Comparison of ENCODE assay signal across 27 cellular contexts in genomic region chr1:20365421-20366075, GRCh38.
DNase-seq lines count a peak whose midpoint lies in the region; ATAC-seq, FAIRE-seq and TF ChIP-seq lines count a peak whose summit lies in the region.
"Had no signal": no experiment of that assay in that cellular context is flagged by ENCODE, and none has a peak within 500 bp of the region (broad histone marks: within the 10 kb centered on the region; RNA-seq: fewer than 3 reads in every experiment).

No MANE protein-coding gene starts in this region.

- no peak overlapping the region; the same call in 1 of the 2 replicates for H2AK5ac ChIP-seq in H1 (ENCODE audit: low read depth, low read length)

- H2BK12ac ChIP-seq in H1 (ENCODE audit: low read depth, low read length) = no peak overlapping the region

- H3K36me3 Mint-ChIP-seq in nephron (ENCODE audit: low read depth) = no peaks in the 10 kb centered on the region

- H3F3A ChIP-seq in PC-3 (ENCODE audit: low read length, unreplicated experiment) = no peaks in the 10 kb centered on the region

- H3K9me3 ChIP-seq in PC-3 (ENCODE audit: low read length) (no peaks in the 10 kb centered on the region), H1 (ENCODE audit: insufficient read depth in 2 of 2, low read depth in 1 of 2, low read length in 1 of 2) (no peaks in the 10 kb centered on the region), spleen (no peaks in the 10 kb centered on the region)
- H3K9me3 ChIP-seq: ovary, right lobe of liver, tibial artery had no signal

- H3K23me2 ChIP-seq in H1 (ENCODE audit: low read depth, low read length) = peaks cover 9% of the 10 kb centered on the region; the same call in 1 of the 2 replicates

- H3K23ac ChIP-seq in H1 (ENCODE audit: insufficient read length) = no peak overlapping the region

- H2BK15ac ChIP-seq in H1 (ENCODE audit: low read length) = no peak overlapping the region

- TF ChIP-seq POLR2A in H1 (IDR thresholded peaks at IDR 0.05; ENCODE audit: control extremely low read depth in 1 of 2, low read depth in 2 of 2, low read length in 2 of 2) = no peak
- no peak for TF ChIP-seq POLR2A in spleen (IDR thresholded peaks at IDR 0.05)

- H3K14ac ChIP-seq in H1 (ENCODE audit: insufficient read length) = no peak overlapping the region

- H3K4me2 ChIP-seq in PC-3 (ENCODE audit: low read length) (peak overlapping the region; percentile 86), H1 (ENCODE audit: insufficient read depth in 1 of 2, low read depth in 2 of 2, low read length in 2 of 2) (peak overlapping the region; percentile 82 to 90)

- H2BK120ac ChIP-seq in H1 (replicated peaks; ENCODE audit: low read depth, low read length) = no peak overlapping the region

- no peak overlapping the region for H4K91ac ChIP-seq in H1 (replicated peaks; ENCODE audit: insufficient read length, low read length)

- H3K4me3 ChIP-seq in PC-3 (ENCODE audit: low read length) (peak overlapping the region; percentile 64; the same call in 1 of the 2 replicates), H1 (ENCODE audit: extremely low read depth in 1 of 4, insufficient read depth in 2 of 4, low read depth in 3 of 4, low read length in 4 of 4) (peak overlapping the region; percentile 7 to 72 (median 32)), spleen (no peak overlapping the region), brain microvascular endothelial cell (ENCODE audit: low read depth, low read length) (no peak overlapping the region)
- H3K4me3 ChIP-seq: ovary, right lobe of liver had no signal

- H3K27ac Mint-ChIP-seq in nephron = no peak overlapping the region
- H3K27ac Mint-ChIP-seq: activated T-cell treated with anti-CD3 and anti-CD28 coated beads, Interleukin-2, amount 50 U/mL, for 24 hours; CD4-positive, alpha-beta memory T cell; stimulated activated naive CD8-positive, alpha-beta T cell treated with anti-CD3 and anti-CD28 coated beads, Interleukin-15, Interleukin-2, amounts not matched to agents 100 ng/mL and 50 ng/mL, for 24 hours had no signal

- no peak for TF ChIP-seq CTCF in PC-3 (conservative IDR thresholded peaks at IDR 0.05; ENCODE audit: low read depth, low read length)
- no peak for TF ChIP-seq CTCF in H1 (IDR thresholded peaks at IDR 0.05; ENCODE audit: control extremely low read depth in 1 of 3, insufficient read depth in 1 of 3, low read depth in 1 of 3, low read length in 3 of 3)
- TF ChIP-seq CTCF in nephron (IDR thresholded peaks at IDR 0.05; ENCODE audit: unreplicated experiment in 3 of 3) = no peak
- no peak for TF ChIP-seq CTCF in spleen (IDR thresholded peaks at IDR 0.05 in 8 of 11, conservative IDR thresholded peaks at IDR 0.05 in 3 of 11)
- no peak for TF ChIP-seq CTCF in brain microvascular endothelial cell (IDR thresholded peaks at IDR 0.05; ENCODE audit: low read depth, low read length, missing control alignments)

- POLR2A ChIA-PET in PC-3 (lab: Charles Lee; ENCODE audit: unreplicated experiment) = no interaction called here
- POLR2A ChIA-PET in H1 (lab: Charles Lee; ENCODE audit: partially characterized antibody) = interaction anchor here (0.8 to 0.9 kb wide), 3 partner anchors 35 to 212 kb away, joined by 3 to 4 read pairs (median 3); no protein-coding TSS in a partner anchor

- ATAC-seq in PC-3 = no peak
- ATAC-seq: right lobe of liver had no signal

- H3K9me2 ChIP-seq in PC-3 (replicated peaks; ENCODE audit: low read length) = no peaks in the 10 kb centered on the region

- no peaks in the 10 kb centered on the region for H3K36me3 ChIP-seq in PC-3 (ENCODE audit: low read depth, low read length)
- no peaks in the 10 kb centered on the region for H3K36me3 ChIP-seq in H1 (ENCODE audit: control insufficient read depth in 2 of 4, insufficient read depth in 4 of 4, low read length in 3 of 4)
- no peaks in the 10 kb centered on the region for H3K36me3 ChIP-seq in spleen
- H3K36me3 ChIP-seq in brain microvascular endothelial cell (replicated peaks) = no peaks in the 10 kb centered on the region
- H3K36me3 ChIP-seq: ovary, right lobe of liver, tibial artery had no signal

- no peak overlapping the region for H2BK5ac ChIP-seq in H1 (ENCODE audit: low read depth, low read length)

- H3K4me3 Mint-ChIP-seq in nephron = peak overlapping the region; percentile 39 to 72 (median 52)
- H3K4me3 Mint-ChIP-seq: activated T-cell treated with anti-CD3 and anti-CD28 coated beads, Interleukin-2, amount 50 U/mL, for 24 hours; stimulated activated naive CD8-positive, alpha-beta T cell treated with anti-CD3 and anti-CD28 coated beads, Interleukin-15, Interleukin-2, amounts not matched to agents 100 ng/mL and 50 ng/mL, for 24 hours had no signal

- no peaks in the 10 kb centered on the region for H3K79me2 ChIP-seq in PC-3 (ENCODE audit: low read length)
- no peaks in the 10 kb centered on the region for H3K79me2 ChIP-seq in H1 (ENCODE audit: control insufficient read depth in 1 of 2, insufficient read depth in 2 of 2, low read length in 2 of 2)

- WGBS in H1 (ENCODE audit: extremely low coverage in 1 of 2, insufficient coverage in 1 of 2, insufficient read length in 1 of 2, insufficient replicate concordance in 2 of 2, low coverage in 1 of 2, low lambda C conversion rate in 2 of 2, missing lambda C conversion rate in 1 of 2), 2 experiments = 74% methylated on average over 11 of the region's 13 CpGs; no CpG with 5 or more reads in 1 of the 2 experiments
- WGBS in spleen, 5 donors = 43 to 50% (median 47%) methylated on average over 13 of the region's 13 CpGs

- H3K27ac ChIP-seq in PC-3 (ENCODE audit: low read length) (no peak overlapping the region), H1 (ENCODE audit: low read depth, low read length) (no peak overlapping the region), spleen (no peak overlapping the region), brain microvascular endothelial cell (no peak overlapping the region)
- H3K27ac ChIP-seq: GM23248, ovary, right lobe of liver, tibial artery had no signal

- H2AFZ ChIP-seq in PC-3 (ENCODE audit: low read length) (peak overlapping the region; percentile 88; the same call in 1 of the 2 replicates), H1 (ENCODE audit: low read length) (no peak overlapping the region)

- CTCF ChIA-PET in PC-3 (lab: Charles Lee) (no interaction called here), H1 (lab: Charles Lee; ENCODE audit: partially characterized antibody) (interaction anchor here (0.5 to 6.0 kb wide), 14 partner anchors 9 to 177 kb away, joined by 3 to 89 read pairs (median 4); no protein-coding TSS in a partner anchor)

- no peak overlapping the region for H4K5ac ChIP-seq in H1 (ENCODE audit: insufficient read length, low read depth, low read length)

- H3K56ac ChIP-seq in H1 (replicated peaks; ENCODE audit: insufficient read length, low read depth, low read length) = no peak overlapping the region

- no peak overlapping the region for H3K9ac ChIP-seq in PC-3 (ENCODE audit: low read length)
- no peak overlapping the region for H3K9ac ChIP-seq in H1 (replicated peaks in 1 of 4; ENCODE audit: extremely low read depth in 1 of 4, low read depth in 3 of 4, low read length in 3 of 4)
- H3K9ac ChIP-seq: GM23248 had no signal

- H3K4me1 ChIP-seq in PC-3 (ENCODE audit: insufficient read depth, low read length) (peaks cover 13% of the 10 kb centered on the region), H1 (replicated peaks in 1 of 4; ENCODE audit: control insufficient read depth in 3 of 4, insufficient read depth in 4 of 4, low read length in 3 of 4) (peaks cover 0 to 13% (median 5%) of the 10 kb centered on the region in 4 experiments; a peak in 5 of 7 replicates), spleen (peaks cover 0 to 17% (median 7%) of the 10 kb centered on the region in 6 donors)

- DNase-seq in PC-3 (no peak), H1 (ENCODE audit: low read depth in 1 of 2, low spot score in 2 of 2) (no peak), spleen (peak; percentile 34), NOMO-1 treated with dmso at 0.1 percent for 144 hours (lab: John Stamatoyannopoulos, UW; ENCODE audit: unreplicated experiment) (no peak), brain microvascular endothelial cell (no peak), NCI-H748 treated with DMSO at 0.1 percent for 48 hours (lab: John Stamatoyannopoulos, UW) (no peak)
- DNase-seq: activated CD4-positive, alpha-beta T cell treated with anti-CD3 and anti-CD28 coated beads for 4 hours; activated naive CD4-positive, alpha-beta T cell; activated T-cell treated with anti-CD3 and anti-CD28 coated beads, Interleukin-2, amount 50 U/mL, for 24 hours; CD4-positive, alpha-beta memory T cell; cortex of kidney; DMS153; mesenchymal stem cell; MV-4-11; NCI-H1694; NK-92 treated with Interleukin-12 subunit alpha and Interleukin-12 subunit beta, amount 100 ng/mL, for 24 hours; ovary; right lobe of liver; stimulated activated CD4-positive, alpha-beta T cell treated with anti-CD3 and anti-CD28 coated beads, Interleukin-15, amount 100 ng/mL, for 24 hours; T-helper 1 cell; tibial artery had no signal

- no peak for FAIRE-seq in H1 (lab: Jason Lieb, UNC)
- FAIRE-seq: endometrium, HTR-8/SVneo, TTC549 had no signal

- intact Hi-C loops in PC-3 (cut with micrococcal nuclease) = no loop called here
- intact Hi-C loops in spleen (cut with DNase I; ENCODE audit: low total_unique reads) = no loop called here

- no TSS peak for BruUV-seq in PC-3 (replicated peaks; lab: Mats Ljungman, UMichigan)

- H2BK20ac ChIP-seq in H1 (ENCODE audit: low read length) = no peak overlapping the region

- peaks cover 95% of the 10 kb centered on the region for H3K27me3 Mint-ChIP-seq in nephron (ENCODE audit: low read depth)

- no peak overlapping the region; the same call in 1 of the 2 replicates for H4K8ac ChIP-seq in H1 (ENCODE audit: extremely low read depth, insufficient read depth, low read length)

- H4K20me1 ChIP-seq in PC-3 (ENCODE audit: low read length) (no peaks in the 10 kb centered on the region), H1 (replicated peaks in 1 of 2; ENCODE audit: control insufficient read depth in 1 of 2, insufficient read depth in 2 of 2, low read length in 2 of 2) (peaks cover 0 to 1% of the 10 kb centered on the region in 2 experiments)

- no peaks in the 10 kb centered on the region for H3K79me1 ChIP-seq in H1 (ENCODE audit: low read depth, low read length)

- no peak overlapping the region for H3K4ac ChIP-seq in H1 (replicated peaks; ENCODE audit: insufficient read length, low read depth, low read length)

- no peaks in the 10 kb centered on the region for H3K9me3 Mint-ChIP-seq in nephron
- H3K9me3 Mint-ChIP-seq: activated T-cell treated with anti-CD3 and anti-CD28 coated beads, Interleukin-2, amount 50 U/mL, for 24 hours; stimulated activated naive CD8-positive, alpha-beta T cell treated with anti-CD3 and anti-CD28 coated beads, Interleukin-15, Interleukin-2, amounts not matched to agents 100 ng/mL and 50 ng/mL, for 24 hours had no signal

- no peak overlapping the region for H3K18ac ChIP-seq in H1 (ENCODE audit: extremely low read depth, low read length)

- H3K27me3 ChIP-seq in PC-3 (ENCODE audit: low read length) (peaks cover 26% of the 10 kb centered on the region), H1 (replicated peaks in 1 of 4; ENCODE audit: control insufficient read depth in 3 of 4, extremely low read depth in 1 of 4, insufficient read depth in 3 of 4, low read length in 3 of 4) (peaks cover 20 to 75% (median 51%) of the 10 kb centered on the region in 4 experiments), spleen (replicated peaks in 1 of 7) (peaks cover 3 to 99% (median 49%) of the 10 kb centered on the region in 7 donors), brain microvascular endothelial cell (replicated peaks) (peaks cover 45% of the 10 kb centered on the region)
- H3K27me3 ChIP-seq: ovary had no signal

- peaks cover 19% of the 10 kb centered on the region for H3K4me1 Mint-ChIP-seq in nephron

- no peak for TF ChIP-seq EP300 in H1 (IDR thresholded peaks at IDR 0.05; ENCODE audit: borderline replicate concordance in 1 of 2, low read depth in 2 of 2, low read length in 2 of 2)

- in situ Hi-C loops in brain microvascular endothelial cell (cut with HindIII; ENCODE audit: low pct_ligation_motif_present, low sequenced_read_pairs) = no loop called here

- TF ChIP-seq RAD21 in H1 (IDR thresholded peaks at IDR 0.05 in 1 of 2, conservative IDR thresholded peaks at IDR 0.05 in 1 of 2; ENCODE audit: low read depth in 2 of 2, low read length in 2 of 2) = no peak

Comparison
In these comparisons a context has a peak if more than half of its experiments do, and no peak if none do; other contexts are left out.
1. H3K4me3 ChIP-seq: peak in PC-3 (single experiment) and H1 (4 of 4); none in spleen (0 of 8) and brain microvascular endothelial cell (single experiment).